8 cellular contexts compared by ENCODE assay signal in the genomic region with DNA sequence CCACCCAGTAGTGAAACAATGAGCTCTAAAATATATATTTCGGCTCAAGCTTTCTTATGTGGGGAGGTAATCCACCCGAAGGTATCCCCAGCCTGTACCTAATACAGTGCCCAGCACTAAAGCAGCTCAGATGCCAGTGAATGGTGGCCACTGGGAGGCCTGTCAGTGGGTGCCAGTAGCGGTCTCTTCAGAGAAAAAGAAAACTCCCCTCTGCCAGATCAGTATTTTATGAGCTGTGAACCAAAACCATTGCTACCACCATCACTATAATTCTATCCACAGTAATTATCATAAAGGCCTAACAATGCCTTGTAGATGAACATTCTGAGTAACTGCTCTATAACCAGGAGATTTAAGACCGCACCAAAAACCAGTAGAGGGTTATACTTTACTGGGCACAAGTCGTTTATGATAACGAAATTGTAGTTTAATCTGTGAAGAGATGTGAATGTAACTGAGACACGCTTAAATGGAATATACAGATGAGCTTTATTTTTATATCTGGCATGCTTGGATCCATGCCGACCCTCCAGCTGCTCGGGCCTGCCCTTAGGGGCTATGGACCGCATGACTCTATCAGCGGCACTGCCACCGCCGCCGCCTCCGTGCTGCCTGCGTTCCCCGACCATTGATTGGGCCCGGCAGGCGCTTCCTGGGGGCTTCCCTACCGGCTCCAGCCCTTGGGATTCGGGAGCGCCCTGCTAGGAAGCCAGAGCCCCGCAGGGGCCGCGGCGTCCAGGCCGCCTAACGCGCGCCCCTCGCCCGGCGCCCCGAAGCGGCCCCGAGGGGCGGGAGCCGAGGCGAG. TPM values are rescaled to one million over a fixed set of nuclear protein-coding genes. Genes with fewer than 3 reads are reported as not detected.
DNase-seq lines count a peak whose midpoint lies in the region; FAIRE-seq and TF ChIP-seq lines count a peak whose summit lies in the region.

No MANE protein-coding gene starts in this region.

- peak overlapping the region; percentile 72 for H3K4me2 ChIP-seq in GM23248 (ENCODE audit: unreplicated experiment)

- H3K4me3 Mint-ChIP-seq in immature natural killer cell = peak overlapping the region; percentile 85 to 90 (median 87)

- peak overlapping the region; percentile 95 to 99 (median 98) for H3K27ac Mint-ChIP-seq in immature natural killer cell

- 0 out of 3 replicates have a peak, but pooled peaks have one; percentile 15 for TF ChIP-seq CTCF in GM12872 (IDR thresholded peaks at IDR 0.05; ENCODE audit: insufficient read depth, low read depth, low read length)
- no peak for TF ChIP-seq CTCF in cardiac fibroblast (IDR thresholded peaks at IDR 0.05; ENCODE audit: low read depth, low read length)

- no peaks in the 10 kb centered on the region for H3K36me3 Mint-ChIP-seq in immature natural killer cell

- peaks cover 16 to 31% (median 18%) of the 10 kb centered on the region in 3 donors for H3K27me3 Mint-ChIP-seq in immature natural killer cell (ENCODE audit: low read depth in 3 of 3)

- H3K4me1 Mint-ChIP-seq in immature natural killer cell = peaks cover 36 to 41% of the 10 kb centered on the region in 2 donors

- H4K20me1 ChIP-seq in GM23248 (ENCODE audit: insufficient read depth) = no peaks in the 10 kb centered on the region; the same call in 1 of the 2 replicates

- peak overlapping the region; percentile 78 for H2AFZ ChIP-seq in GM23248

- H3K27ac ChIP-seq in GM23248 (peak overlapping the region; percentile 93), small intestine (ENCODE audit: low read depth in 1 of 2, low read length in 1 of 2) (peak overlapping the region; percentile 95 to 99)

- in situ Hi-C loops in GM23248 (cut with MboI) = no loop called here

- peak overlapping the region; percentile 99 for H3K4me3 ChIP-seq in GM23248
- H3K4me3 ChIP-seq in Jurkat, Clone E6-1 (ENCODE audit: low read length) = peak overlapping the region; percentile 88; the same call in 1 of the 2 replicates
- peak overlapping the region; percentile 62 to 89 for H3K4me3 ChIP-seq in cardiac fibroblast (replicated peaks in 1 of 2; ENCODE audit: low read depth in 2 of 2, low read length in 2 of 2)
- H3K4me3 ChIP-seq in small intestine (ENCODE audit: low read depth in 1 of 2, low read length in 2 of 2) = peak overlapping the region; percentile 85 to 93

- DNase-seq in GM23248 = peak; percentile 80
- DNase-seq in Jurkat, Clone E6-1 (ENCODE audit: low read depth, low spot score) = no peak
- DNase-seq in T-helper 22 cell (ENCODE audit: low read depth) = peak; percentile 7
- peak; percentile 59 to 62 for DNase-seq in cardiac fibroblast (ENCODE audit: low read depth in 2 of 2)
- peak; percentile 55 to 62 (median 59) for DNase-seq in immature natural killer cell
- DNase-seq in small intestine = peak; percentile 39
- no peak for DNase-seq in GOT3 (lab: John Stamatoyannopoulos, UW)

- H3K36me3 ChIP-seq in GM23248 (ENCODE audit: low read depth) (no peaks in the 10 kb centered on the region), small intestine (ENCODE audit: control insufficient read depth in 2 of 2, insufficient read depth in 2 of 2, low read length in 2 of 2) (no peaks in the 10 kb centered on the region)

- WGBS in GM23248 (ENCODE audit: low coverage in 1 of 2, low lambda C conversion rate in 2 of 2, missing lambda C conversion rate in 2 of 2), 2 experiments = 12 to 13% methylated on average over 19 to 24 of the region's 39 CpGs
- 2 to 5% (median 4%) methylated on average over 30 to 39 of the region's 39 CpGs for WGBS in small intestine, 3 donors

- peaks cover 45% of the 10 kb centered on the region for H3K79me2 ChIP-seq in GM23248 (ENCODE audit: insufficient read depth)

- peaks cover 27% of the 10 kb centered on the region for H3F3A ChIP-seq in GM23248 (ENCODE audit: insufficient read depth)

- no peaks in the 10 kb centered on the region for H3K9me2 ChIP-seq in GM23248 (ENCODE audit: insufficient read depth)

- H3K9me3 ChIP-seq in GM23248 (ENCODE audit: low read depth) = no peaks in the 10 kb centered on the region
- H3K9me3 ChIP-seq in small intestine (ENCODE audit: control insufficient read depth, low read depth) = no peaks in the 10 kb centered on the region

- H3K27me3 ChIP-seq in GM23248 (replicated peaks; ENCODE audit: insufficient read depth) = no peaks in the 10 kb centered on the region
- H3K27me3 ChIP-seq in small intestine (ENCODE audit: control insufficient read depth in 2 of 2, insufficient read depth in 2 of 2, low read length in 2 of 2) = no peaks in the 10 kb centered on the region

- peaks cover 0 to 1% (median 0%) of the 10 kb centered on the region in 6 donors for H3K9me3 Mint-ChIP-seq in immature natural killer cell

- H3K4me1 ChIP-seq in GM23248 (ENCODE audit: insufficient read depth) = peaks cover 40% of the 10 kb centered on the region
- peaks cover 0 to 2% of the 10 kb centered on the region in 2 donors for H3K4me1 ChIP-seq in small intestine (ENCODE audit: control insufficient read depth in 2 of 2, insufficient read depth in 1 of 2, low read depth in 1 of 2, low read length in 1 of 2)

- FAIRE-seq in small intestine (lab: Jason Lieb, UNC) = no peak

- H3K9ac ChIP-seq in GM23248 = peak overlapping the region; percentile 97

RNA-seq across cellular contexts. Expression of a gene that starts 0.6 kb away (rescaled TPM):
- 25.7 and 30.2 TPM in 2 replicates for total RNA-seq in GM23248 (2014; rRNA removed; shearing (Covaris generic))
- 5.5 and 5.8 TPM in 2 replicates for polyA plus RNA-seq in GM23248 (2016; fragmentation: Nextera tagmentation; extraction: Ambion mirVana)
- polyA plus RNA-seq in Jurkat, Clone E6-1 (2012; ENCODE audit: insufficient read depth, insufficient read length) = 45.8 TPM
- 10 to 100 TPM in 1 of 3 donors, 1 to 10 TPM in 2; 9.4 to 16.0 (median 9.4) TPM for polyA plus RNA-seq in immature natural killer cell
- 10 to 100 TPM; 12.7 to 19.0 (median 16.8) TPM for polyA plus RNA-seq in small intestine

Comparison
In these comparisons a context has a peak if more than half of its experiments do, and no peak if none do; other contexts are left out.
1. DNase-seq: peak in GM23248 (single experiment), T-helper 22 cell (single experiment), cardiac fibroblast (2 of 2), immature natural killer cell (3 of 3) and small intestine (single experiment); none in Jurkat, Clone E6-1 (single experiment) and GOT3 (single experiment).
2. Peak in every context shown above with its lines, with median percentiles within 50 percentile points of each other: H3K4me3 ChIP-seq.